ENCODE assay signal across 1 cellular context in genomic region chr19:16200038-16200775, GRCh38.
TF ChIP-seq lines count a peak whose summit lies in the region.

No MANE protein-coding gene starts in this region.

TF ChIP-seq in HepG2, 621 proteins besides CTCF, POLR2A, EP300 and RAD21 (continued from another document and continues in another):
- TF ChIP-seq ZNF574 (CRISPR knock-in tag; IDR thresholded peaks at IDR 0.05), result peak; percentile 86
- TF ChIP-seq TMF1 (CRISPR knock-in tag; IDR thresholded peaks at IDR 0.05; ENCODE audit: low read depth), result no peak
- TF ChIP-seq FOXP4 (CRISPR knock-in tag; IDR thresholded peaks at IDR 0.05), result peak; percentile 54
- peak; percentile 84 for TF ChIP-seq HNF1B (CRISPR knock-in tag; IDR thresholded peaks at IDR 0.05)
- TF ChIP-seq SOX6 (IDR thresholded peaks at IDR 0.05), result no peak
- TF ChIP-seq SOX6 (CRISPR knock-in tag; IDR thresholded peaks at IDR 0.05), result peak; percentile 71
- TF ChIP-seq CEBPG (CRISPR knock-in tag; IDR thresholded peaks at IDR 0.05), result peak; percentile 99
- TF ChIP-seq ZNF235 (CRISPR knock-in tag; IDR thresholded peaks at IDR 0.05; ENCODE audit: borderline replicate concordance), result no peak
- TF ChIP-seq KAT2B (IDR thresholded peaks at IDR 0.05; ENCODE audit: borderline replicate concordance, low read depth, low read length), result no peak
- no peak for TF ChIP-seq ZNF260 (CRISPR knock-in tag; IDR thresholded peaks at IDR 0.05; ENCODE audit: borderline replicate concordance, low read depth)
- no peak for TF ChIP-seq ZNF207 (IDR thresholded peaks at IDR 0.05; ENCODE audit: borderline replicate concordance)
- 0 out of 2 replicates have a peak, but pooled peaks have one; percentile 30 for TF ChIP-seq ZKSCAN8 (CRISPR knock-in tag; IDR thresholded peaks at IDR 0.05; ENCODE audit: borderline replicate concordance)
- peak; percentile 58 for TF ChIP-seq ELF3 (CRISPR knock-in tag; IDR thresholded peaks at IDR 0.05)
- no peak for TF ChIP-seq ZSCAN31 (CRISPR knock-in tag; IDR thresholded peaks at IDR 0.05; ENCODE audit: low read depth)
- peak; percentile 47; the same call in 1 of the 2 replicates for TF ChIP-seq ZNF629 (CRISPR knock-in tag; conservative IDR thresholded peaks at IDR 0.05)
- TF ChIP-seq ZNF496 (CRISPR knock-in tag; IDR thresholded peaks at IDR 0.05; ENCODE audit: insufficient replicate concordance), result no peak
- 0 out of 2 replicates have a peak, but pooled peaks have one; percentile 64 for TF ChIP-seq SMAD3 (CRISPR knock-in tag; IDR thresholded peaks at IDR 0.05)
- peak; percentile 93 for TF ChIP-seq HOXA3 (CRISPR knock-in tag; IDR thresholded peaks at IDR 0.05)
- TF ChIP-seq ADNP (CRISPR knock-in tag; IDR thresholded peaks at IDR 0.05), result no peak
- TF ChIP-seq ZFP62 (CRISPR knock-in tag; IDR thresholded peaks at IDR 0.05), result no peak
- no peak for TF ChIP-seq ZNF44 (CRISPR knock-in tag; IDR thresholded peaks at IDR 0.05)
- peak; percentile 54 for TF ChIP-seq SMC3 (IDR thresholded peaks at IDR 0.05; ENCODE audit: low read length)
- TF ChIP-seq ZNF367 (CRISPR knock-in tag; IDR thresholded peaks at IDR 0.05; ENCODE audit: borderline replicate concordance), result no peak
- no peak for TF ChIP-seq HOXA5 (CRISPR knock-in tag; IDR thresholded peaks at IDR 0.05)
- no peak for TF ChIP-seq NR0B2 (CRISPR knock-in tag; IDR thresholded peaks at IDR 0.05)
- TF ChIP-seq SP140L (CRISPR knock-in tag; IDR thresholded peaks at IDR 0.05; ENCODE audit: borderline replicate concordance), result no peak
- peak; percentile 40 for TF ChIP-seq POLR2AphosphoS5 (IDR thresholded peaks at IDR 0.05; ENCODE audit: low read depth, low read length)
- no peak for TF ChIP-seq RBM22 (optimal IDR thresholded peaks at IDR 0.05; ENCODE audit: low read length)
- peak; percentile 54; the same call in 1 of the 2 replicates for TF ChIP-seq ZFY (CRISPR knock-in tag; IDR thresholded peaks at IDR 0.05)
- TF ChIP-seq ZNF34 (CRISPR knock-in tag; IDR thresholded peaks at IDR 0.05; ENCODE audit: borderline replicate concordance), result no peak
- peak; percentile 76; the same call in 1 of the 2 replicates for TF ChIP-seq ZSCAN29 (CRISPR knock-in tag; conservative IDR thresholded peaks at IDR 0.05)
- peak; percentile 47; the same call in 1 of the 2 replicates for TF ChIP-seq ZNF788 (CRISPR knock-in tag; IDR thresholded peaks at IDR 0.05; ENCODE audit: borderline replicate concordance)
- no peak for TF ChIP-seq ZNF558 (CRISPR knock-in tag; IDR thresholded peaks at IDR 0.05; ENCODE audit: borderline replicate concordance)
- 0 out of 2 replicates have a peak, but pooled peaks have one; percentile 60 for TF ChIP-seq ZNF335 (CRISPR knock-in tag; IDR thresholded peaks at IDR 0.05)
- peak; percentile 95 for TF ChIP-seq REPIN1 (CRISPR knock-in tag; IDR thresholded peaks at IDR 0.05; ENCODE audit: borderline replicate concordance, low read depth)
- TF ChIP-seq ESRRA (CRISPR knock-in tag; IDR thresholded peaks at IDR 0.05; ENCODE audit: low read depth), result peak; percentile 92
- TF ChIP-seq ZFP91 (CRISPR knock-in tag; IDR thresholded peaks at IDR 0.05; ENCODE audit: borderline replicate concordance), result peak; percentile 66
- peak; percentile 68; the same call in 1 of the 2 replicates for TF ChIP-seq GATAD1 (CRISPR knock-in tag; IDR thresholded peaks at IDR 0.05)
- peak; percentile 86; the same call in 1 of the 2 replicates for TF ChIP-seq ZNF614 (CRISPR knock-in tag; IDR thresholded peaks at IDR 0.05; ENCODE audit: borderline replicate concordance)
- TF ChIP-seq NR2F6 (IDR thresholded peaks at IDR 0.05), result peak; percentile 68
- TF ChIP-seq NR2F6 (CRISPR knock-in tag; IDR thresholded peaks at IDR 0.05), result peak; percentile 78; the same call in 1 of the 2 replicates
- TF ChIP-seq ZNF225 (CRISPR knock-in tag; IDR thresholded peaks at IDR 0.05), result no peak
- no peak for TF ChIP-seq CERS6 (CRISPR knock-in tag; IDR thresholded peaks at IDR 0.05)
- peak; percentile 99 for TF ChIP-seq CEBPB (IDR thresholded peaks at IDR 0.05; ENCODE audit: borderline replicate concordance, low read depth, low read length)
- TF ChIP-seq ZNF713 (CRISPR knock-in tag; IDR thresholded peaks at IDR 0.05), result no peak
- peak; percentile 24; the same call in 1 of the 2 replicates for TF ChIP-seq BHLHE40 (IDR thresholded peaks at IDR 0.05; ENCODE audit: low read length)
- TF ChIP-seq BATF2 (CRISPR knock-in tag; IDR thresholded peaks at IDR 0.05), result no peak
- TF ChIP-seq KDM6A (CRISPR knock-in tag; IDR thresholded peaks at IDR 0.05; ENCODE audit: low read depth), result peak; percentile 81; the same call in 1 of the 2 replicates
- no peak for TF ChIP-seq SRY (CRISPR knock-in tag; IDR thresholded peaks at IDR 0.05)
- TF ChIP-seq ZBED4 (CRISPR knock-in tag; IDR thresholded peaks at IDR 0.05; ENCODE audit: borderline replicate concordance), result no peak
- TF ChIP-seq TEAD2 (CRISPR knock-in tag; IDR thresholded peaks at IDR 0.05), result no peak
- TF ChIP-seq TRAFD1 (CRISPR knock-in tag; IDR thresholded peaks at IDR 0.05; ENCODE audit: borderline replicate concordance), result no peak
- TF ChIP-seq PITX1 (CRISPR knock-in tag; IDR thresholded peaks at IDR 0.05), result peak; percentile 73
- no peak for TF ChIP-seq ZBTB20 (CRISPR knock-in tag; IDR thresholded peaks at IDR 0.05; ENCODE audit: borderline replicate concordance, low read depth)
- TF ChIP-seq MLLT10 (CRISPR knock-in tag; IDR thresholded peaks at IDR 0.05), result no peak
- TF ChIP-seq BORCS8-MEF2B (CRISPR knock-in tag; IDR thresholded peaks at IDR 0.05), result 0 out of 2 replicates have a peak, but pooled peaks have one; percentile 46
